Comparison of ENCODE assay signal across 19 cellular contexts in genomic region chr4:78513411-78513975, GRCh38. TPM values are rescaled to one million over a fixed set of nuclear protein-coding genes. Genes with fewer than 3 reads are reported as not detected.
"Had no signal": no experiment of that assay in that cellular context is flagged by ENCODE, and none has a peak within 500 bp of the region (broad histone marks: within the 10 kb centered on the region; RNA-seq: fewer than 3 reads in every experiment).

No MANE protein-coding gene starts in this region.

- ATAC-seq: gastroesophageal sphincter; left cardiac atrium; naive thymus-derived CD8-positive, alpha-beta T cell; stimulated activated naive B cell treated with anti-CD40 and anti-IgM and Interleukin-4, amounts not matched to agents 10 μg/mL and 1 μg/mL and 100 μg/mL, for 72 hours; stimulated activated naive CD8-positive, alpha-beta T cell treated with anti-CD3 and anti-CD28 coated beads, Interleukin-15, amount 100 ng/mL, for 72 hours had no signal

- DNase-seq: colonic mucosa; dermis blood vessel endothelial cell; esophagus squamous epithelium; foreskin fibroblast; glutamatergic neuron; immature natural killer cell; kidney; left cardiac atrium; mammary epithelial cell; naive thymus-derived CD8-positive, alpha-beta T cell; stimulated activated CD4-positive, alpha-beta T cell treated with anti-CD3 and anti-CD28 coated beads, Interleukin-1b, Interleukin-23, amount 100 ng/mL, for 48 hours; stimulated activated CD4-positive, alpha-beta T cell treated with anti-CD3 and anti-CD28 coated beads, Interleukin-4, amount 100 ng/mL, for 24 hours; stimulated activated naive B cell treated with anti-CD40 and anti-IgM and Interleukin-4, amounts not matched to agents 10 μg/mL and 1 μg/mL and 100 μg/mL, for 72 hours; stimulated activated naive CD8-positive, alpha-beta T cell treated with anti-CD3 and anti-CD28 coated beads, Interleukin-15, amount 100 ng/mL, for 72 hours; transverse colon had no signal

- H3K4me1 ChIP-seq: colonic mucosa, gastroesophageal sphincter, right atrium auricular region had no signal

- H3K9me3 ChIP-seq: colonic mucosa, esophagus squamous epithelium, gastroesophageal sphincter, neutrophil, right atrium auricular region, thoracic aorta, transverse colon had no signal

- H3K4me3 ChIP-seq: colonic mucosa, esophagus squamous epithelium, gastroesophageal sphincter, right atrium auricular region, thoracic aorta, transverse colon had no signal

- H3K36me3 ChIP-seq: colonic mucosa, esophagus squamous epithelium, neutrophil, right atrium auricular region, thoracic aorta, transverse colon had no signal

- H3K27me3 ChIP-seq: colonic mucosa, esophagus squamous epithelium, gastroesophageal sphincter, neutrophil, right atrium auricular region, transverse colon had no signal

- H3K27ac ChIP-seq: esophagus squamous epithelium, gastroesophageal sphincter, neutrophil, right atrium auricular region, thoracic aorta had no signal

RNA-seq across cellular contexts. Expression of gene ANXA3, which starts 38.1 kb away (rescaled TPM):
- total RNA-seq: naive thymus-derived CD8-positive, alpha-beta T cell had no signal
